Comparison of ENCODE assay signal across 16 cellular contexts in the genomic region with DNA sequence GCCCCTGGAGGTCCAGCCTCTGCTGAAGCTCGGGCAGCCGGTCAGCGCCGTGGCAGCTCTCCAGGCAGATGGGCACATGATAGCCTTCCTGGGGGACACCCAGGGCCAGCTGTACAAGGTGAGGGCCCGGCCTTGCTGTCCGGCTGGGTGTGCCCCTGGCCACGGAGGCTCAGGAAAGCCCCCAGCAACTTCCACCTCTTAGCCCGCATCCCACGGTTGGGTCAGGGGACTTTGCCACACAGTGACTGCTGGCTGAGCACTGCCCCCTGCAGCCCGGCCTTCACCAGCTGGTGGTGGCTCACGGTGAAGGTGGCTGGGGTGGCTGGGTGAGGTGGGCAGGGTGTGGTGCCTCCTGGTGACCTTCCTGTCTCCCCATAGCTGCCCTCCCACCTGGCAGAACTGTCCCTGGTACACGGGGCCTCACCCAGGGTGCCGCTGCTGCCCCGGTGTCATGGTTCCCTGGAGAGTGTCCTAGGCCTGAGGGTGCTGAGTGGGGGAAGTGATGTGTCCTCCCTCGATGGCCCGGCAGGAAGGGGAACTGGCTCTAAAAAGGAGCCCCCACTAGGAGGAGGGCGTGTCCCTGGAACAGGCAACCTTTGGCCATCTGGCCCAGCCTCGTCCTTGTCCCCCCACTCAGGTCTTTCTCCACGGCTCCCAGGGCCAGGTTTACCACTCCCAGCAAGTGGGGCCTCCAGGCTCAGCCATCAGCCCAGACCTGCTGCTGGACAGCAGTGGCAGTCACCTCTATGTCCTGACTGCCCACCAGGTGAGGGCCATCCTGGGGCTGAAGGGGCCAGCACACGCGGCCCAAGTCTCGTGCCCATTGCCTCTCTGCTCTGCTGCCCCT. TPM values are rescaled to one million over a fixed set of nuclear protein-coding genes. Genes with fewer than 3 reads are reported as not detected.
A peak's percentile ranks its signal among the peaks of the same experiment; 100 is the strongest.
DNase-seq lines count a peak whose midpoint lies in the region; ATAC-seq and TF ChIP-seq lines count a peak whose summit lies in the region.
"Had no signal": no experiment of that assay in that cellular context is flagged by ENCODE, and none has a peak within 500 bp of the region (broad histone marks: within the 10 kb centered on the region; RNA-seq: fewer than 3 reads in every experiment).

No MANE protein-coding gene starts in this region.

- TF ChIP-seq CTCF in GM20000 (IDR thresholded peaks at IDR 0.05; ENCODE audit: extremely low read depth, missing control alignments) (no peak), psoas muscle (IDR thresholded peaks at IDR 0.05) (no peak)

- no peak overlapping the region for H3K4me3 ChIP-seq in psoas muscle
- H3K4me3 ChIP-seq: cardiac muscle cell had no signal

- no peaks in the 10 kb centered on the region for H3K36me3 Mint-ChIP-seq in activated T-helper 1 cell treated with anti-CD3 and anti-CD28 coated beads, Interleukin-12 subunit alpha, Interleukin-12 subunit beta, Interleukin-2, Interleukin-4 antibody, amounts not matched to agents 30 ng/mL and 10 ng/mL and 1 ng/mL, durations not matched to agents 14 hours and 24 hours and 36 hours (ENCODE audit: low read depth)
- H3K36me3 Mint-ChIP-seq: naive thymus-derived CD4-positive, alpha-beta T cell had no signal

- no peak overlapping the region for H3K27ac Mint-ChIP-seq in activated T-helper 1 cell treated with anti-CD3 and anti-CD28 coated beads, Interleukin-12 subunit alpha, Interleukin-12 subunit beta, Interleukin-2, Interleukin-4 antibody, amounts not matched to agents 30 ng/mL and 10 ng/mL and 1 ng/mL, durations not matched to agents 14 hours and 24 hours and 36 hours
- H3K27ac Mint-ChIP-seq: naive thymus-derived CD4-positive, alpha-beta T cell; T-helper 17 cell had no signal

- peak; percentile 27 for DNase-seq in activated CD4-positive, CD25-positive, alpha-beta regulatory T cell treated with anti-CD3 and anti-CD28 coated beads, Interleukin-2, amount 50 U/mL, for 72 hours
- DNase-seq in activated CD4-positive, CD25-positive, alpha-beta regulatory T cell (lab: John Stamatoyannopoulos, UW): no peak
- DNase-seq in GM20000 (ENCODE audit: low spot score) (peak; percentile 25), psoas muscle (peak; percentile 18 to 43), NCI-H82 treated with DMSO at 0.1 percent for 48 hours (lab: John Stamatoyannopoulos, UW; ENCODE audit: unreplicated experiment) (no peak)
- DNase-seq in activated T-helper 1 cell treated with anti-CD3 and anti-CD28 coated beads, Interleukin-12 subunit alpha, Interleukin-12 subunit beta, Interleukin-2, Interleukin-4 antibody, amounts not matched to agents 30 ng/mL and 10 ng/mL and 1 ng/mL, durations not matched to agents 14 hours and 24 hours and 36 hours (ENCODE audit: low spot score): no peak
- DNase-seq in NK-92 treated with Interleukin-12 subunit alpha and Interleukin-12 subunit beta, amount 100 ng/mL, for 24 hours (lab: John Stamatoyannopoulos, UW): no peak
- DNase-seq: activated CD4-positive, alpha-beta T cell treated with anti-CD3 and anti-CD28 coated beads, Interleukin-2, amount 50 U/mL, for 1 hour; KBM-7; naive thymus-derived CD4-positive, alpha-beta T cell; NCI-H1694; NCI-H510A treated with DMSO at 0.1 percent for 48 hours; T-helper 17 cell had no signal

- no peaks in the 10 kb centered on the region for H3K9me3 Mint-ChIP-seq in activated T-helper 1 cell treated with anti-CD3 and anti-CD28 coated beads, Interleukin-12 subunit alpha, Interleukin-12 subunit beta, Interleukin-2, Interleukin-4 antibody, amounts not matched to agents 30 ng/mL and 10 ng/mL and 1 ng/mL, durations not matched to agents 14 hours and 24 hours and 36 hours
- H3K9me3 Mint-ChIP-seq: naive thymus-derived CD4-positive, alpha-beta T cell had no signal

- 71 to 75% (median 74%) methylated on average over 14 to 22 of the region's 22 CpGs for WGBS in psoas muscle, 3 donors

- H3K9me3 ChIP-seq in psoas muscle: no peaks in the 10 kb centered on the region

- no peaks in the 10 kb centered on the region for H3K36me3 ChIP-seq in psoas muscle (ENCODE audit: insufficient read depth in 1 of 2, low read depth in 1 of 2)
- H3K36me3 ChIP-seq: cardiac muscle cell had no signal

- peaks cover 5% of the 10 kb centered on the region for H3K4me1 Mint-ChIP-seq in activated T-helper 1 cell treated with anti-CD3 and anti-CD28 coated beads, Interleukin-12 subunit alpha, Interleukin-12 subunit beta, Interleukin-2, Interleukin-4 antibody, amounts not matched to agents 30 ng/mL and 10 ng/mL and 1 ng/mL, durations not matched to agents 14 hours and 24 hours and 36 hours (ENCODE audit: low read depth)

- H3K27me3 ChIP-seq in psoas muscle (ENCODE audit: insufficient read depth in 3 of 3, low read length in 2 of 3): no peaks in the 10 kb centered on the region
- H3K27me3 ChIP-seq: cardiac muscle cell had no signal

- peak overlapping the region; percentile 57 for H3K27ac ChIP-seq in cingulate gyrus (ENCODE audit: low read depth, low read length)
- H3K27ac ChIP-seq in psoas muscle: no peak overlapping the region
- H3K27ac ChIP-seq: cardiac muscle cell had no signal

- no peak for ATAC-seq in psoas muscle
- ATAC-seq: left colon; naive thymus-derived CD4-positive, alpha-beta T cell; T-helper 17 cell had no signal

- no peak overlapping the region for H3K4me3 Mint-ChIP-seq in activated T-helper 1 cell treated with anti-CD3 and anti-CD28 coated beads, Interleukin-12 subunit alpha, Interleukin-12 subunit beta, Interleukin-2, Interleukin-4 antibody, amounts not matched to agents 30 ng/mL and 10 ng/mL and 1 ng/mL, durations not matched to agents 14 hours and 24 hours and 36 hours
- H3K4me3 Mint-ChIP-seq: T-helper 17 cell had no signal

- intact Hi-C loops in psoas muscle (cut with DNase I): no loop called here
- intact Hi-C loops in activated T-helper 1 cell treated with anti-CD3 and anti-CD28 coated beads, Interleukin-12 subunit alpha, Interleukin-12 subunit beta, Interleukin-2, Interleukin-4 antibody, amounts not matched to agents 30 ng/mL and 10 ng/mL and 1 ng/mL, durations not matched to agents 14 hours and 24 hours and 36 hours (cut with micrococcal nuclease): no loop called here

- H3K4me1 ChIP-seq in psoas muscle: no peaks in the 10 kb centered on the region

- H3K27me3 Mint-ChIP-seq in activated T-helper 1 cell treated with anti-CD3 and anti-CD28 coated beads, Interleukin-12 subunit alpha, Interleukin-12 subunit beta, Interleukin-2, Interleukin-4 antibody, amounts not matched to agents 30 ng/mL and 10 ng/mL and 1 ng/mL, durations not matched to agents 14 hours and 24 hours and 36 hours (ENCODE audit: insufficient read depth): peaks cover 5% of the 10 kb centered on the region
- H3K27me3 Mint-ChIP-seq: T-helper 17 cell had no signal

RNA-seq across cellular contexts. Expression of gene PLXNB3, which starts 4.5 kb away (rescaled TPM):
- total RNA-seq in psoas muscle: 1 to 10 TPM in 1 of 4 donors, under 1 TPM in 3; 0.27 to 1.5 (median 0.73) TPM
- polyA plus RNA-seq in psoas muscle: under 1 TPM; 0.13 to 0.35 (median 0.31) TPM
- total RNA-seq in activated T-helper 1 cell treated with anti-CD3 and anti-CD28 coated beads, Interleukin-12 subunit alpha, Interleukin-12 subunit beta, Interleukin-2, Interleukin-4 antibody, amounts not matched to agents 30 ng/mL and 10 ng/mL and 1 ng/mL, durations not matched to agents 14 hours and 24 hours and 36 hours: 0.21 and 0.81 TPM in 2 replicates
- polyA plus RNA-seq: naive thymus-derived CD4-positive, alpha-beta T cell had no signal

RNA-seq across cellular contexts. Expression of gene SRPK3, which starts 12.3 kb away (rescaled TPM):
- 100 to 1,000 TPM in 1 of 4 donors, 10 to 100 TPM in 3; 43.7 to 140 (median 61.4) TPM for total RNA-seq in psoas muscle
- 10 to 100 TPM; 14.5 to 37.4 (median 23.3) TPM for polyA plus RNA-seq in psoas muscle
- total RNA-seq in activated T-helper 1 cell treated with anti-CD3 and anti-CD28 coated beads, Interleukin-12 subunit alpha, Interleukin-12 subunit beta, Interleukin-2, Interleukin-4 antibody, amounts not matched to agents 30 ng/mL and 10 ng/mL and 1 ng/mL, durations not matched to agents 14 hours and 24 hours and 36 hours: not detected in 2 replicates
- total RNA-seq: cardiac muscle cell; naive thymus-derived CD4-positive, alpha-beta T cell; T-helper 17 cell had no signal
- polyA plus RNA-seq: naive thymus-derived CD4-positive, alpha-beta T cell had no signal

RNA-seq across cellular contexts. Expression of gene IDH3G, which starts 25.6 kb away (rescaled TPM):
- 10 to 100 TPM; 45.6 to 56.9 (median 51.8) TPM for total RNA-seq in psoas muscle
- 10 to 100 TPM; 25.0 to 54.2 (median 44.3) TPM for polyA plus RNA-seq in psoas muscle
- total RNA-seq in activated T-helper 1 cell treated with anti-CD3 and anti-CD28 coated beads, Interleukin-12 subunit alpha, Interleukin-12 subunit beta, Interleukin-2, Interleukin-4 antibody, amounts not matched to agents 30 ng/mL and 10 ng/mL and 1 ng/mL, durations not matched to agents 14 hours and 24 hours and 36 hours: 68.4 and 69.7 TPM in 2 replicates

RNA-seq across cellular contexts. Expression of gene SSR4, which starts 25.9 kb away (rescaled TPM):
- 10 to 100 TPM; 57.2 to 86.6 (median 71.2) TPM for total RNA-seq in psoas muscle
- 100 to 1,000 TPM in 2 of 3 donors, 10 to 100 TPM in 1; 84.5 to 198 (median 107) TPM for polyA plus RNA-seq in psoas muscle
- 281 and 285 TPM in 2 replicates for total RNA-seq in activated T-helper 1 cell treated with anti-CD3 and anti-CD28 coated beads, Interleukin-12 subunit alpha, Interleukin-12 subunit beta, Interleukin-2, Interleukin-4 antibody, amounts not matched to agents 30 ng/mL and 10 ng/mL and 1 ng/mL, durations not matched to agents 14 hours and 24 hours and 36 hours

RNA-seq across cellular contexts. Expression of gene ABCD1, which starts 43.9 kb away (rescaled TPM):
- 10 to 100 TPM; 16.0 to 27.1 (median 20.9) TPM for total RNA-seq in psoas muscle
- polyA plus RNA-seq in psoas muscle: 10 to 100 TPM; 11.7 to 36.0 (median 15.8) TPM
- 8.4 TPM in 2 replicates for total RNA-seq in activated T-helper 1 cell treated with anti-CD3 and anti-CD28 coated beads, Interleukin-12 subunit alpha, Interleukin-12 subunit beta, Interleukin-2, Interleukin-4 antibody, amounts not matched to agents 30 ng/mL and 10 ng/mL and 1 ng/mL, durations not matched to agents 14 hours and 24 hours and 36 hours

Comparison
In these comparisons a context has a peak if more than half of its experiments do, and no peak if none do; other contexts are left out.
1. DNase-seq: peak in activated CD4-positive, CD25-positive, alpha-beta regulatory T cell treated with anti-CD3 and anti-CD28 coated beads, Interleukin-2, amount 50 U/mL, for 72 hours (single experiment), GM20000 (single experiment) and psoas muscle (2 of 2); none in activated CD4-positive, CD25-positive, alpha-beta regulatory T cell (0 of 4), activated T-helper 1 cell treated with anti-CD3 and anti-CD28 coated beads, Interleukin-12 subunit alpha, Interleukin-12 subunit beta, Interleukin-2, Interleukin-4 antibody, amounts not matched to agents 30 ng/mL and 10 ng/mL and 1 ng/mL, durations not matched to agents 14 hours and 24 hours and 36 hours (single experiment), NK-92 treated with Interleukin-12 subunit alpha and Interleukin-12 subunit beta, amount 100 ng/mL, for 24 hours (single experiment) and NCI-H82 treated with DMSO at 0.1 percent for 48 hours (single experiment).
2. RNA of gene SRPK3, which starts 12.3 kb away (total RNA-seq): 43.7 to 140 TPM in psoas muscle; not detected in activated T-helper 1 cell treated with anti-CD3 and anti-CD28 coated beads, Interleukin-12 subunit alpha, Interleukin-12 subunit beta, Interleukin-2, Interleukin-4 antibody, amounts not matched to agents 30 ng/mL and 10 ng/mL and 1 ng/mL, durations not matched to agents 14 hours and 24 hours and 36 hours; every median in the first group is over 10 times any median in the second.